8 cellular contexts compared by ENCODE assay signal in genomic region chr20:34083137-34083536, GRCh38. TPM values are rescaled to one million over a fixed set of nuclear protein-coding genes. Genes with fewer than 3 reads are reported as not detected.
DNase-seq lines count a peak whose midpoint lies in the region; ATAC-seq and TF ChIP-seq lines count a peak whose summit lies in the region.

No MANE protein-coding gene starts in this region.

- H4K12ac ChIP-seq in trophoblast cell (ENCODE audit: low read depth, low read length): no peak overlapping the region

- DNase-seq in DMS79 treated with DMSO at 0.1 percent for 48 hours (lab: John Stamatoyannopoulos, UW) (peak; percentile 95), Panc1 (ENCODE audit: low read depth, low spot score) (no peak), fibroblast of pulmonary artery (ENCODE audit: low read depth) (peak; percentile 96), pons (ENCODE audit: low spot score) (peak; percentile 24), trophoblast cell (no peak), HAP-1 (ENCODE audit: low spot score in 2 of 2) (no peak)
- DNase-seq in activated CD4-positive, alpha-beta T cell treated with anti-CD3 and anti-CD28 coated beads for 1 hour: no peak

- no peaks in the 10 kb centered on the region for H3K9me3 ChIP-seq in Panc1 (ENCODE audit: control insufficient read depth, insufficient read depth, low read depth, low read length)
- H3K9me3 ChIP-seq in trophoblast cell (ENCODE audit: insufficient read depth, low read depth, low read length): no peaks in the 10 kb centered on the region
- no peaks in the 10 kb centered on the region for H3K9me3 ChIP-seq in HAP-1

- POLR2A ChIA-PET in Panc1 (lab: Charles Lee): no interaction called here

- no peak overlapping the region for H2AFZ ChIP-seq in trophoblast cell (ENCODE audit: insufficient read depth, low read length, poor library complexity)

- no TSS peak for BruUV-seq in Panc1 (replicated peaks; lab: Mats Ljungman, UMichigan)

- H3K27me3 ChIP-seq in Panc1 (ENCODE audit: control insufficient read depth, insufficient read depth, low read length) (no peaks in the 10 kb centered on the region), trophoblast cell (ENCODE audit: insufficient read depth, low read length) (no peaks in the 10 kb centered on the region), HAP-1 (ENCODE audit: low read depth) (no peaks in the 10 kb centered on the region)

- ATAC-seq in Panc1: 0 out of 2 replicates have a peak, but pooled peaks have one; percentile 42
- no peak for ATAC-seq in HG03159 (IDR thresholded peaks at IDR 0.05; ENCODE audit: unreplicated experiment)

- H3K4me1 ChIP-seq in Panc1 (ENCODE audit: control insufficient read depth, insufficient read depth, low read length): no peaks in the 10 kb centered on the region
- H3K4me1 ChIP-seq in trophoblast cell (ENCODE audit: control insufficient read depth in 1 of 2, insufficient read depth in 2 of 2, low read length in 2 of 2): peaks cover 0 to 5% of the 10 kb centered on the region in 2 experiments
- H3K4me1 ChIP-seq in HAP-1: no peaks in the 10 kb centered on the region

- H2BK5ac ChIP-seq in trophoblast cell (ENCODE audit: low read depth, low read length, poor library complexity): no peak overlapping the region

- no peak overlapping the region for H3K23ac ChIP-seq in trophoblast cell (ENCODE audit: low read length)

- no peak overlapping the region for H3K4me2 ChIP-seq in trophoblast cell (ENCODE audit: low read length)

- no peak overlapping the region for H2BK12ac ChIP-seq in trophoblast cell (ENCODE audit: low read length)

- no peak overlapping the region for H4K91ac ChIP-seq in trophoblast cell (ENCODE audit: low read depth, low read length)

- TF ChIP-seq CTCF in Panc1 (IDR thresholded peaks at IDR 0.05) (no peak), fibroblast of pulmonary artery (IDR thresholded peaks at IDR 0.05; ENCODE audit: low read length, missing control alignments) (peak; percentile 5)

- no peaks in the 10 kb centered on the region for H3K79me2 ChIP-seq in trophoblast cell (ENCODE audit: control insufficient read depth, insufficient read depth, low read length, poor library complexity)

- no peak overlapping the region for H3K27ac ChIP-seq in Panc1 (ENCODE audit: low read length)
- H3K27ac ChIP-seq in trophoblast cell (ENCODE audit: low read depth, low read length): no peak overlapping the region

- in situ Hi-C loops in Panc1 (cut with HindIII; ENCODE audit: low pct_unique_long_range_greater_than_20kb, low sequenced_read_pairs): no loop called here
- in situ Hi-C loops in HAP-1 (cut with MboI; ENCODE audit: low sequenced_read_pairs): no loop called here

- H3K18ac ChIP-seq in trophoblast cell (ENCODE audit: low read length): no peak overlapping the region

- no peak overlapping the region for H2AK5ac ChIP-seq in trophoblast cell (ENCODE audit: low read length)

- no peak overlapping the region for H3K14ac ChIP-seq in trophoblast cell (ENCODE audit: low read length)

- no peak overlapping the region for H3K4ac ChIP-seq in trophoblast cell (ENCODE audit: low read depth, low read length)

- no peaks in the 10 kb centered on the region; the same call in 1 of the 2 replicates for H3K36me3 ChIP-seq in Panc1 (ENCODE audit: control insufficient read depth, insufficient read depth, low read length)
- peaks cover 39 to 66% of the 10 kb centered on the region in 2 experiments for H3K36me3 ChIP-seq in trophoblast cell (ENCODE audit: control insufficient read depth in 1 of 2, insufficient read depth in 2 of 2, low read length in 2 of 2)
- peaks cover 36% of the 10 kb centered on the region for H3K36me3 ChIP-seq in HAP-1 (replicated peaks)

- H2BK120ac ChIP-seq in trophoblast cell (ENCODE audit: insufficient read depth, low read length, poor library complexity): no peak overlapping the region

- no peak overlapping the region for H4K8ac ChIP-seq in trophoblast cell (ENCODE audit: low read depth, low read length)

- no peak overlapping the region for H3K9ac ChIP-seq in trophoblast cell (ENCODE audit: low read length)

- CTCF ChIA-PET in Panc1 (lab: Charles Lee): no interaction called here

- intact Hi-C loops in Panc1 (cut with micrococcal nuclease; ENCODE audit: unreplicated experiment): loop anchor here (5.0 kb wide), 1 partner anchor 221 kb away; no protein-coding TSS in a partner anchor

- no CpG with 5 or more reads among the region's 7 CpGs for WGBS in trophoblast cell (ENCODE audit: extremely low coverage, insufficient coverage, insufficient read length)

- H3K4me3 ChIP-seq in Panc1 (ENCODE audit: low read depth in 2 of 2, low read length in 2 of 2): no peak overlapping the region
- H3K4me3 ChIP-seq in fibroblast of pulmonary artery (replicated peaks; ENCODE audit: low read depth, low read length): no peak overlapping the region
- no peak overlapping the region for H3K4me3 ChIP-seq in trophoblast cell (ENCODE audit: low read depth, low read length)
- no peak overlapping the region for H3K4me3 ChIP-seq in HAP-1

- no peaks in the 10 kb centered on the region for H3K79me1 ChIP-seq in trophoblast cell (ENCODE audit: low read length)

RNA-seq across cellular contexts. Expression of gene EIF2S2, which starts 28.9 kb away (rescaled TPM):
- 82.0 TPM for total RNA-seq in Panc1 (2021; ENCODE audit: unreplicated experiment)
- 111 TPM for polyA plus RNA-seq in Panc1 (2012; ENCODE audit: insufficient read length)
- polyA plus RNA-seq in trophoblast cell (2013): 216 and 219 TPM in 2 replicates

Comparison
In these comparisons a context has a peak if more than half of its experiments do, and no peak if none do; other contexts are left out.
1. DNase-seq: peak in DMS79 treated with DMSO at 0.1 percent for 48 hours (single experiment), fibroblast of pulmonary artery (single experiment) and pons (single experiment); none in Panc1 (single experiment), trophoblast cell (0 of 2), HAP-1 (0 of 2) and activated CD4-positive, alpha-beta T cell treated with anti-CD3 and anti-CD28 coated beads for 1 hour (single experiment).